1 cellular context compared by ENCODE assay signal in genomic region chr18:55511277-55511676, GRCh38.
TF ChIP-seq lines count a peak whose summit lies in the region.

No MANE protein-coding gene starts in this region.

TF ChIP-seq in GM23338, 12 proteins besides CTCF, POLR2A, EP300 and RAD21 (continued from another document):
- no peak for TF ChIP-seq ZNF462 (CRISPR knock-in tag; IDR thresholded peaks at IDR 0.05)
- no peak for TF ChIP-seq ZNF331 (CRISPR knock-in tag; IDR thresholded peaks at IDR 0.05; ENCODE audit: low read depth)
- TF ChIP-seq, protein P1, sequence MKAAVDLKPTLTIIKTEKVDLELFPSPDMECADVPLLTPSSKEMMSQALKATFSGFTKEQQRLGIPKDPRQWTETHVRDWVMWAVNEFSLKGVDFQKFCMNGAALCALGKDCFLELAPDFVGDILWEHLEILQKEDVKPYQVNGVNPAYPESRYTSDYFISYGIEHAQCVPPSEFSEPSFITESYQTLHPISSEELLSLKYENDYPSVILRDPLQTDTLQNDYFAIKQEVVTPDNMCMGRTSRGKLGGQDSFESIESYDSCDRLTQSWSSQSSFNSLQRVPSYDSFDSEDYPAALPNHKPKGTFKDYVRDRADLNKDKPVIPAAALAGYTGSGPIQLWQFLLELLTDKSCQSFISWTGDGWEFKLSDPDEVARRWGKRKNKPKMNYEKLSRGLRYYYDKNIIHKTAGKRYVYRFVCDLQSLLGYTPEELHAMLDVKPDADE (IDR thresholded peaks at IDR 0.05), result no peak
- no peak for TF ChIP-seq EZH2phosphoT487 (IDR thresholded peaks at IDR 0.05; ENCODE audit: unreplicated experiment)
- no peak for TF ChIP-seq REST (IDR thresholded peaks at IDR 0.05; ENCODE audit: unreplicated experiment)
- no peak for TF ChIP-seq EZH2 (IDR thresholded peaks at IDR 0.05; ENCODE audit: low read depth, unreplicated experiment)
- TF ChIP-seq CREB1 (CRISPR knock-in tag; IDR thresholded peaks at IDR 0.05; ENCODE audit: low read depth), result no peak
- no peak for TF ChIP-seq NANOG (IDR thresholded peaks at IDR 0.05; ENCODE audit: borderline replicate concordance)
